8 cellular contexts compared by ENCODE assay signal in genomic region chrX:134764202-134764785, GRCh38. TPM values are rescaled to one million over a fixed set of nuclear protein-coding genes. Genes with fewer than 3 reads are reported as not detected.
DNase-seq lines count a peak whose midpoint lies in the region; ATAC-seq and TF ChIP-seq lines count a peak whose summit lies in the region.

No MANE protein-coding gene starts in this region.

- H3K27me3 ChIP-seq in uterus (no peaks in the 10 kb centered on the region), tibial artery (no peaks in the 10 kb centered on the region)

- H3K9me3 ChIP-seq in uterus (no peaks in the 10 kb centered on the region), tibial artery (no peaks in the 10 kb centered on the region)

- TF ChIP-seq CTCF in HFF-Myc (IDR thresholded peaks at IDR 0.05; ENCODE audit: low read depth, low read length, missing control alignments) (peak; percentile 30), epithelial cell of esophagus (IDR thresholded peaks at IDR 0.05; ENCODE audit: insufficient read depth, low read depth, low read length, missing control alignments) (peak; percentile 48), uterus (IDR thresholded peaks at IDR 0.05) (no peak), tibial artery (IDR thresholded peaks at IDR 0.05) (no peak)

- H3K36me3 ChIP-seq in uterus (no peaks in the 10 kb centered on the region), tibial artery (no peaks in the 10 kb centered on the region)

- H3K27ac ChIP-seq in uterus (no peak overlapping the region), tibial artery (no peak overlapping the region)

- in situ Hi-C loops in G401 (cut with HindIII; ENCODE audit: low sequenced_read_pairs) = no loop called here

- H3K4me1 ChIP-seq in uterus = no peaks in the 10 kb centered on the region
- H3K4me1 ChIP-seq in tibial artery = no peaks in the 10 kb centered on the region

- intact Hi-C loops in uterus (cut with DNase I; ENCODE audit: low total_unique reads) (no loop called here), tibial artery (cut with DNase I; ENCODE audit: low total_unique reads) (loop anchor here (10.0 kb wide), 1 partner anchor 279 kb away; no protein-coding TSS in a partner anchor)

- TF ChIP-seq POLR2A in uterus (IDR thresholded peaks at IDR 0.05) = no peak

- no peak for ATAC-seq in HG03442 (IDR thresholded peaks at IDR 0.05; ENCODE audit: unreplicated experiment)

- H3K4me3 ChIP-seq in HFF-Myc (replicated peaks; ENCODE audit: low read depth, low read length) = no peak overlapping the region
- H3K4me3 ChIP-seq in epithelial cell of esophagus (ENCODE audit: low read length) = no peak overlapping the region
- H3K4me3 ChIP-seq in uterus = no peak overlapping the region
- no peak overlapping the region for H3K4me3 ChIP-seq in tibial artery

- DNase-seq in G401 (ENCODE audit: low spot score) (peak; percentile 7), HFF-Myc (ENCODE audit: extremely low read depth, low read depth) (no peak), NCI-H69 (lab: John Stamatoyannopoulos, UW) (peak; percentile 83), epithelial cell of esophagus (ENCODE audit: low read depth) (peak; percentile 55), uterus (no peak), tibial artery (no peak)
- DNase-seq in effector CD8-positive, alpha-beta T cell (lab: John Stamatoyannopoulos, UW) = no peak

RNA-seq across cellular contexts. Expression of gene PABIR2, which starts 32.7 kb away (rescaled TPM):
- total RNA-seq in G401 (2014; rRNA removed; shearing (Covaris generic)) = 22.0 and 30.1 TPM in 2 replicates
- total RNA-seq in uterus = 10 to 100 TPM; 14.2 to 45.9 (median 30.0) TPM

Comparison
In these comparisons a context has a peak if more than half of its experiments do, and no peak if none do; other contexts are left out.
1. DNase-seq: peak in G401 (single experiment), NCI-H69 (single experiment) and epithelial cell of esophagus (single experiment); none in HFF-Myc (single experiment), effector CD8-positive, alpha-beta T cell (single experiment), uterus (0 of 2) and tibial artery (0 of 2).
2. CTCF ChIP-seq: peak in HFF-Myc (single experiment) and epithelial cell of esophagus (single experiment); none in uterus (0 of 4) and tibial artery (0 of 2).